1 cellular context compared by ENCODE assay signal in the genomic region with DNA sequence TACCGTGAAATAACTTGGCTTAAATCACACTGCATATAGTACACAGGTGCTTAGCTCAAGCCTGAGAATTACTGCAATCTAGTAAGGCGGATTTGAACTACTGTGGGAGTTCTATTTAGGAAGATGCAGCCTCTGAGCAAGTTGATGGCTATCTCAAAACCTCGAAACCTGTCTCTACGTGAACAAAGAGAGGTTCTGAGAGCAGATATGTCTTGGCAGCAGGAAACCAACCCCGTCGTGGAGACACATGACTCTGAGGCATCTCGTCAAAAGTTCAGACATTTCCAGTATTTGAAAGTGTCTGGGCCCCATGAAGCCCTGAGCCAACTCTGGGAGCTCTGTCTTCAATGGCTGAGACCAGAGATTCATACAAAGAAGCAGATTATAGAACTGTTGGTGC.
TF ChIP-seq lines count a peak whose summit lies in the region.

No MANE protein-coding gene starts in this region.

TF ChIP-seq in HEK293T, 16 proteins besides CTCF, POLR2A, EP300 and RAD21:
- no peak for TF ChIP-seq CTBP1 (IDR thresholded peaks at IDR 0.05; ENCODE audit: borderline replicate concordance)
- TF ChIP-seq FOXA1 (IDR thresholded peaks at IDR 0.05) = no peak
- TF ChIP-seq ELF4 (IDR thresholded peaks at IDR 0.05) = no peak
- TF ChIP-seq LEF1 (IDR thresholded peaks at IDR 0.05; ENCODE audit: borderline replicate concordance) = no peak
- no peak for TF ChIP-seq ARNT (IDR thresholded peaks at IDR 0.05)
- TF ChIP-seq SP1 (IDR thresholded peaks at IDR 0.05) = no peak
- no peak for TF ChIP-seq NFRKB (IDR thresholded peaks at IDR 0.05)
- no peak for TF ChIP-seq TARDBP (IDR thresholded peaks at IDR 0.05)
- TF ChIP-seq SUZ12 (IDR thresholded peaks at IDR 0.05) = no peak
- TF ChIP-seq FOXM1 (IDR thresholded peaks at IDR 0.05; ENCODE audit: borderline replicate concordance) = no peak
- TF ChIP-seq BHLHE40 (IDR thresholded peaks at IDR 0.05; ENCODE audit: borderline replicate concordance) = no peak
- TF ChIP-seq ZNF384 (IDR thresholded peaks at IDR 0.05) = no peak
- TF ChIP-seq L3MBTL2 (conservative IDR thresholded peaks at IDR 0.05) = no peak
